Comparison of ENCODE assay signal across 1 cellular context in genomic region chr20:58652606-58653303, GRCh38.
TF ChIP-seq lines count a peak whose summit lies in the region.

No MANE protein-coding gene starts in this region.

TF ChIP-seq in IMR-90, 13 proteins besides CTCF, POLR2A, EP300 and RAD21 (continued from another document):
- TF ChIP-seq USF2 (IDR thresholded peaks at IDR 0.05; ENCODE audit: low read depth, low read length) (no peak), CHD1 (IDR thresholded peaks at IDR 0.05; ENCODE audit: low read depth, low read length) (no peak), FOS (IDR thresholded peaks at IDR 0.05; ENCODE audit: low read depth, low read length) (no peak), RFX5 (IDR thresholded peaks at IDR 0.05; ENCODE audit: low read depth, low read length) (no peak), BHLHE40 (IDR thresholded peaks at IDR 0.05; ENCODE audit: low read depth, low read length) (no peak), NFE2L2 (IDR thresholded peaks at IDR 0.05; ENCODE audit: low read depth, low read length) (no peak), RCOR1 (IDR thresholded peaks at IDR 0.05; ENCODE audit: insufficient replicate concordance, low read length) (no peak), ELK1 (IDR thresholded peaks at IDR 0.05; ENCODE audit: borderline replicate concordance, low read depth, low read length) (no peak), CEBPB (IDR thresholded peaks at IDR 0.05; ENCODE audit: low read depth, low read length) (no peak), MXI1 (IDR thresholded peaks at IDR 0.05; ENCODE audit: borderline replicate concordance, low read depth, low read length) (no peak), MAZ (IDR thresholded peaks at IDR 0.05; ENCODE audit: borderline replicate concordance, low read depth, low read length) (no peak)
